1 cellular context compared by ENCODE assay signal in the genomic region with DNA sequence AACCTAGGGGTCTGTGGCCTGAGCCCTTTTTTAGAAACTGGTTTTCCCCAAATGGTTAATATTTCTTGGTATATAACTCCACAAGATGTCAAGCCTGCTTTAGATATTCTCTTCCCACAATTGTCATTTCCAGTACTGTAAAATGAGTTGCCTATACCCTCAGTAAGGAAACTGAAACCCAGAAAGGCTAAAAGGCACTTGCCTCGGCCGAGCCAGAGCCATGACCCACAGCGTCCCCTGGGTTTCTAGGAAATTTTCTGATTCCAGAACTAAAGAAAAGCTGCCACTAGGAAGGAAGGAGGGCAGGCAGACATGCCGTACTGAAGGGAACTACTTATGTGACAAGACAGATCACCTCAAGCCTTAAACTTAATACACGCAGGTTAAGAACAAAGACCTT.
TF ChIP-seq lines count a peak whose summit lies in the region.

No MANE protein-coding gene starts in this region.

TF ChIP-seq in K562, 482 proteins besides CTCF, POLR2A, EP300 and RAD21:
- TF ChIP-seq CC2D1A (IDR thresholded peaks at IDR 0.05) = no peak
TF ChIP-seq in K562: peak in this region for 0.
